2 cellular contexts compared by ENCODE assay signal in the genomic region with DNA sequence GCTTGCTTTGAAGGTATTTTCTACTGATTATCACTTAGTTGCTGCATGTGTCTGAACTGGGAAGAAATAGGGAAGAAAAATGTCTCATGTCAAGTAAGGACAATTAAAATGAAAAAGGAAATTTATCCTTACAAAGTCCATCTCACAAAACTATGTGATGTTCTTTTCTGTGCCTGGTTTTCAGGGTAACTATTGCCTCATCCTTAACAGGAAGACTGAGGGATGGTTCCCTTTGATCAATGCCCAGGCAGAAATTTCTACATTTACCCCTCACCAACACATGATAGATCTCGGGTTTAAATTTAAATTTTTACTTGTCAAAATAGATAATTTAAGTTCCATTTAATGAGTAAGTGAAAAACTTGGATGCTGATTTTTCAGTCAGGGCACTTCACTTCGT.
A peak's percentile ranks its signal among the peaks of the same experiment; 100 is the strongest.
TF ChIP-seq lines count a peak whose summit lies in the region.

No MANE protein-coding gene starts in this region.

TF ChIP-seq in HepG2, 621 proteins besides CTCF, POLR2A, EP300 and RAD21 (continued from another document):
- TF ChIP-seq, protein P1, sequence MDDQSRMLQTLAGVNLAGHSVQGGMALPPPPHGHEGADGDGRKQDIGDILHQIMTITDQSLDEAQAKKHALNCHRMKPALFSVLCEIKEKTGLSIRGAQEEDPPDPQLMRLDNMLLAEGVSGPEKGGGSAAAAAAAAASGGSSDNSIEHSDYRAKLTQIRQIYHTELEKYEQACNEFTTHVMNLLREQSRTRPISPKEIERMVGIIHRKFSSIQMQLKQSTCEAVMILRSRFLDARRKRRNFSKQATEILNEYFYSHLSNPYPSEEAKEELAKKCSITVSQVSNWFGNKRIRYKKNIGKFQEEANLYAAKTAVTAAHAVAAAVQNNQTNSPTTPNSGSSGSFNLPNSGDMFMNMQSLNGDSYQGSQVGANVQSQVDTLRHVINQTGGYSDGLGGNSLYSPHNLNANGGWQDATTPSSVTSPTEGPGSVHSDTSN (CRISPR knock-in tag; IDR thresholded peaks at IDR 0.05; ENCODE audit: borderline replicate concordance), result no peak
- TF ChIP-seq ATRX (CRISPR knock-in tag; IDR thresholded peaks at IDR 0.05; ENCODE audit: borderline replicate concordance) (no peak), ZNF772 (CRISPR knock-in tag; IDR thresholded peaks at IDR 0.05) (no peak), ZNF253 (CRISPR knock-in tag; IDR thresholded peaks at IDR 0.05; ENCODE audit: borderline replicate concordance) (no peak), CEBPB (IDR thresholded peaks at IDR 0.05; ENCODE audit: borderline replicate concordance, low read depth, low read length) (peak; percentile 69; the same call in 1 of the 2 replicates), MEF2D (CRISPR knock-in tag; IDR thresholded peaks at IDR 0.05) (no peak), TOE1 (CRISPR knock-in tag; IDR thresholded peaks at IDR 0.05) (no peak), ZNF891 (CRISPR knock-in tag; IDR thresholded peaks at IDR 0.05) (no peak), HOXA3 (CRISPR knock-in tag; IDR thresholded peaks at IDR 0.05) (no peak)
- TF ChIP-seq, protein P2, sequence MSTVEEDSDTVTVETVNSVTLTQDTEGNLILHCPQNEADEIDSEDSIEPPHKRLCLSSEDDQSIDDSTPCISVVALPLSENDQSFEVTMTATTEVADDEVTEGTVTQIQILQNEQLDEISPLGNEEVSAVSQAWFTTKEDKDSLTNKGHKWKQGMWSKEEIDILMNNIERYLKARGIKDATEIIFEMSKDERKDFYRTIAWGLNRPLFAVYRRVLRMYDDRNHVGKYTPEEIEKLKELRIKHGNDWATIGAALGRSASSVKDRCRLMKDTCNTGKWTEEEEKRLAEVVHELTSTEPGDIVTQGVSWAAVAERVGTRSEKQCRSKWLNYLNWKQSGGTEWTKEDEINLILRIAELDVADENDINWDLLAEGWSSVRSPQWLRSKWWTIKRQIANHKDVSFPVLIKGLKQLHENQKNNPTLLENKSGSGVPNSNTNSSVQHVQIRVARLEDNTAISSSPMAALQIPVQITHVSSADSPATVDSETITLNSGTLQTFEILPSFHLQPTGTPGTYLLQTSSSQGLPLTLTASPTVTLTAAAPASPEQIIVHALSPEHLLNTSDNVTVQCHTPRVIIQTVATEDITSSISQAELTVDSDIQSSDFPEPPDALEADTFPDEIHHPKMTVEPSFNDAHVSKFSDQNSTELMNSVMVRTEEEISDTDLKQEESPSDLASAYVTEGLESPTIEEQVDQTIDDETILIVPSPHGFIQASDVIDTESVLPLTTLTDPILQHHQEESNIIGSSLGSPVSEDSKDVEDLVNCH (CRISPR knock-in tag; IDR thresholded peaks at IDR 0.05), result no peak

TF ChIP-seq in liver, 16 proteins besides CTCF, POLR2A, EP300 and RAD21 (continued from another document):
- TF ChIP-seq, protein P3, sequence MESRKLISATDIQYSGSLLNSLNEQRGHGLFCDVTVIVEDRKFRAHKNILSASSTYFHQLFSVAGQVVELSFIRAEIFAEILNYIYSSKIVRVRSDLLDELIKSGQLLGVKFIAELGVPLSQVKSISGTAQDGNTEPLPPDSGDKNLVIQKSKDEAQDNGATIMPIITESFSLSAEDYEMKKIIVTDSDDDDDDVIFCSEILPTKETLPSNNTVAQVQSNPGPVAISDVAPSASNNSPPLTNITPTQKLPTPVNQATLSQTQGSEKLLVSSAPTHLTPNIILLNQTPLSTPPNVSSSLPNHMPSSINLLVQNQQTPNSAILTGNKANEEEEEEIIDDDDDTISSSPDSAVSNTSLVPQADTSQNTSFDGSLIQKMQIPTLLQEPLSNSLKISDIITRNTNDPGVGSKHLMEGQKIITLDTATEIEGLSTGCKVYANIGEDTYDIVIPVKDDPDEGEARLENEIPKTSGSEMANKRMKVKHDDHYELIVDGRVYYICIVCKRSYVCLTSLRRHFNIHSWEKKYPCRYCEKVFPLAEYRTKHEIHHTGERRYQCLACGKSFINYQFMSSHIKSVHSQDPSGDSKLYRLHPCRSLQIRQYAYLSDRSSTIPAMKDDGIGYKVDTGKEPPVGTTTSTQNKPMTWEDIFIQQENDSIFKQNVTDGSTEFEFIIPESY (IDR thresholded peaks at IDR 0.05), result no peak
- TF ChIP-seq, protein P4, sequence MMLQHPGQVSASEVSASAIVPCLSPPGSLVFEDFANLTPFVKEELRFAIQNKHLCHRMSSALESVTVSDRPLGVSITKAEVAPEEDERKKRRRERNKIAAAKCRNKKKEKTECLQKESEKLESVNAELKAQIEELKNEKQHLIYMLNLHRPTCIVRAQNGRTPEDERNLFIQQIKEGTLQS (IDR thresholded peaks at IDR 0.05), result peak; percentile 65
- TF ChIP-seq NR2F2 (IDR thresholded peaks at IDR 0.05) (no peak), FOXA2 (IDR thresholded peaks at IDR 0.05) (no peak), GABPA (IDR thresholded peaks at IDR 0.05 in 1 of 2, conservative IDR thresholded peaks at IDR 0.05 in 1 of 2) (peak in 1 of 2 donors; percentile 13)
- TF ChIP-seq, protein P5, sequence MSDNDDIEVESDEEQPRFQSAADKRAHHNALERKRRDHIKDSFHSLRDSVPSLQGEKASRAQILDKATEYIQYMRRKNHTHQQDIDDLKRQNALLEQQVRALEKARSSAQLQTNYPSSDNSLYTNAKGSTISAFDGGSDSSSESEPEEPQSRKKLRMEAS (IDR thresholded peaks at IDR 0.05), result no peak
TF ChIP-seq in liver: peak in this region for 5.
